In genomic region chr17:42720996-42721583, GRCh38 we compare ENCODE assay signal across 1 cellular context.
TF ChIP-seq lines count a peak whose summit lies in the region.

No MANE protein-coding gene starts in this region.

TF ChIP-seq in H1, 55 proteins besides CTCF, POLR2A, EP300 and RAD21:
- TF ChIP-seq SIN3A (conservative IDR thresholded peaks at IDR 0.05 in 1 of 2, IDR thresholded peaks at IDR 0.05 in 1 of 2; ENCODE audit: low read depth in 1 of 2, low read length in 2 of 2) (0 out of 4 replicates have a peak, but pooled peaks of 1 of the 2 experiments have one; percentile 52), TCF12 (IDR thresholded peaks at IDR 0.05; ENCODE audit: low read depth, low read length) (no peak)
